In genomic region chr11:106012744-106013143, GRCh38 we compare ENCODE assay signal across 10 cellular contexts. TPM values are rescaled to one million over a fixed set of nuclear protein-coding genes. Genes with fewer than 3 reads are reported as not detected.
A peak's percentile ranks its signal among the peaks of the same experiment; 100 is the strongest.
DNase-seq lines count a peak whose midpoint lies in the region; ATAC-seq and TF ChIP-seq lines count a peak whose summit lies in the region.
"Had no signal": no experiment of that assay in that cellular context is flagged by ENCODE, and none has a peak within 500 bp of the region (broad histone marks: within the 10 kb centered on the region; RNA-seq: fewer than 3 reads in every experiment).

No MANE protein-coding gene starts in this region.

- no peak for TF ChIP-seq CTCF in astrocyte of the spinal cord (IDR thresholded peaks at IDR 0.05; ENCODE audit: low read depth, low read length)

- intact Hi-C loops in left ventricle myocardium superior (cut with micrococcal nuclease) = no loop called here

- H3K27ac Mint-ChIP-seq in activated naive CD4-positive, alpha-beta T cell treated with anti-CD3 and anti-CD28 coated beads, Interleukin-2, amount 50 U/mL, for 24 hours = peak overlapping the region; percentile 31

- H3K9me3 Mint-ChIP-seq in activated naive CD4-positive, alpha-beta T cell treated with anti-CD3 and anti-CD28 coated beads, Interleukin-2, amount 50 U/mL, for 24 hours = peaks cover 5% of the 10 kb centered on the region

- peaks cover 63% of the 10 kb centered on the region for H3K4me1 Mint-ChIP-seq in activated naive CD4-positive, alpha-beta T cell treated with anti-CD3 and anti-CD28 coated beads, Interleukin-2, amount 50 U/mL, for 24 hours

- in situ Hi-C loops in astrocyte of the spinal cord (cut with HindIII; ENCODE audit: low sequenced_read_pairs) = no loop called here

- no peak for DNase-seq in activated naive CD4-positive, alpha-beta T cell (lab: John Stamatoyannopoulos, UW)
- DNase-seq in astrocyte of the spinal cord (ENCODE audit: low read depth, low spot score) = peak; percentile 84
- no peak for DNase-seq in left ventricle myocardium superior
- peak; percentile 79 for DNase-seq in superior temporal gyrus (ENCODE audit: extremely low spot score)
- no peak for DNase-seq in activated T-cell treated with anti-CD3 and anti-CD28 coated beads, Interleukin-2, amount 50 U/mL, for 48 hours
- no peak for DNase-seq in SK-N-DZ (ENCODE audit: low spot score)
- DNase-seq: activated naive CD4-positive, alpha-beta T cell treated with anti-CD3 and anti-CD28 coated beads, Interleukin-2, amount 50 U/mL, for 16 hours; AML-193 had no signal

- no peaks in the 10 kb centered on the region for H3K27me3 Mint-ChIP-seq in activated naive CD4-positive, alpha-beta T cell treated with anti-CD3 and anti-CD28 coated beads, Interleukin-2, amount 50 U/mL, for 24 hours

- no peak overlapping the region for H3K4me3 Mint-ChIP-seq in activated naive CD4-positive, alpha-beta T cell treated with anti-CD3 and anti-CD28 coated beads, Interleukin-2, amount 50 U/mL, for 24 hours

- peaks cover 41% of the 10 kb centered on the region for H3K36me3 Mint-ChIP-seq in activated naive CD4-positive, alpha-beta T cell treated with anti-CD3 and anti-CD28 coated beads, Interleukin-2, amount 50 U/mL, for 24 hours

- H3K4me3 ChIP-seq in astrocyte of the spinal cord (ENCODE audit: low read depth, low read length) = no peak overlapping the region

- ATAC-seq in left ventricle myocardium superior = peak; percentile 94
- ATAC-seq in HG03135 (IDR thresholded peaks at IDR 0.05; ENCODE audit: unreplicated experiment) = no peak

RNA-seq across cellular contexts. Expression of gene MSANTD4, which starts 9.3 kb away (rescaled TPM):
- 18.4 TPM for total RNA-seq in left ventricle myocardium superior
- 23.5 and 23.6 TPM in 2 replicates for polyA plus RNA-seq in SK-N-DZ (2014; cell fraction: cytosol; rRNA removed)
- 7.8 and 14.4 TPM in 2 replicates for polyA plus RNA-seq in SK-N-DZ (2014; cell fraction: nucleus; rRNA removed)

Comparison
In these comparisons a context has a peak if more than half of its experiments do, and no peak if none do; other contexts are left out.
1. DNase-seq: peak in astrocyte of the spinal cord (single experiment) and superior temporal gyrus (single experiment); none in activated naive CD4-positive, alpha-beta T cell (0 of 4), left ventricle myocardium superior (single experiment), activated T-cell treated with anti-CD3 and anti-CD28 coated beads, Interleukin-2, amount 50 U/mL, for 48 hours (0 of 2) and SK-N-DZ (single experiment).